In the genomic region with DNA sequence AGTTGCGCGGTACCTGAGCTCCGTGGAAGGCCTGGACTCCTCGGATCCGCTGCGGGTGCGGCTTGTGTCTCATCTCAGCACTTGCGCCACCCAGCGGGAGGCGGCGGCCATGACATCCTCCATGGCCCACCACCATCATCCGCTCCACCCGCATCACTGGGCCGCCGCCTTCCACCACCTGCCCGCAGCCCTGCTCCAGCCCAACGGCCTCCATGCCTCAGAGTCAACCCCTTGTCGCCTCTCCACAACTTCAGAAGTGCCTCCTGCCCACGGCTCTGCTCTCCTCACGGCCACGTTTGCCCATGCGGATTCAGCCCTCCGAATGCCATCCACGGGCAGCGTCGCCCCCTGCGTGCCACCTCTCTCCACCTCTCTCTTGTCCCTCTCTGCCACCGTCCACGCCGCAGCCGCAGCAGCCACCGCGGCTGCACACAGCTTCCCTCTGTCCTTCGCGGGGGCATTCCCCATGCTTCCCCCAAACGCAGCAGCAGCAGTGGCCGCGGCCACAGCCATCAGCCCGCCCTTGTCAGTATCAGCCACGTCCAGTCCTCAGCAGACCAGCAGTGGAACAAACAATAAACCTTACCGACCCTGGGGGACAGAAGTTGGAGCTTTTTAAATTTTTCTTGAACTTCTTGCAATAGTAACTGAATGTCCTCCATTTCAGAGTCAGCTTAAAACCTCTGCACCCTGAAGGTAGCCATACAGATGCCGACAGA, we compare ENCODE assay signal across 12 cellular contexts. TPM values are rescaled to one million over a fixed set of nuclear protein-coding genes. Genes with fewer than 3 reads are reported as not detected.
DNase-seq lines count a peak whose midpoint lies in the region; ATAC-seq and TF ChIP-seq lines count a peak whose summit lies in the region.
"Had no signal": no experiment of that assay in that cellular context is flagged by ENCODE, and none has a peak within 500 bp of the region (broad histone marks: within the 10 kb centered on the region; RNA-seq: fewer than 3 reads in every experiment).

No MANE protein-coding gene starts in this region.

- DNase-seq in CD14-positive monocyte (ENCODE audit: low spot score): no peak
- DNase-seq in HFF-Myc (ENCODE audit: extremely low read depth, low read depth): no peak
- peak; percentile 92 for DNase-seq in chondrocyte (ENCODE audit: low spot score)
- DNase-seq in mucosa of descending colon: peak in 2 of 3 donors; percentile 16 to 36
- DNase-seq in putamen (ENCODE audit: low spot score): no peak
- no peak for DNase-seq in substantia nigra (lab: John Stamatoyannopoulos, UW)
- no peak for DNase-seq in NCI-H1048 (lab: John Stamatoyannopoulos, UW)
- DNase-seq: DND-41, NCI-H2081 treated with DMSO at 0.1 percent for 48 hours, SJCRH30 had no signal

- no peak overlapping the region for H3K27ac ChIP-seq in substantia nigra (ENCODE audit: low read depth, low read length, poor library complexity, severe bottlenecking)
- H3K27ac ChIP-seq: neutrophil, SJCRH30 had no signal

- H3K4me1 Mint-ChIP-seq in CD14-positive monocyte (no peaks in the 10 kb centered on the region), chondrocyte (ENCODE audit: low read depth) (peaks cover 61% of the 10 kb centered on the region)

- no peaks in the 10 kb centered on the region for H3K4me1 ChIP-seq in mucosa of descending colon (ENCODE audit: low read depth)
- H3K4me1 ChIP-seq: SJCRH30 had no signal

- intact Hi-C loops in CD14-positive monocyte (cut with micrococcal nuclease) (no loop called here), mucosa of descending colon (cut with DNase I, micrococcal nuclease) (no loop called here)

- no peaks in the 10 kb centered on the region for H3K9me3 ChIP-seq in mucosa of descending colon
- H3K9me3 ChIP-seq: neutrophil, SJCRH30 had no signal

- H3K4me3 Mint-ChIP-seq in CD14-positive monocyte (peak overlapping the region; percentile 17 to 68), chondrocyte (ENCODE audit: unreplicated experiment) (no peak overlapping the region)

- TF ChIP-seq CTCF in CD14-positive monocyte (IDR thresholded peaks at IDR 0.05): no peak
- peak; percentile 24 for TF ChIP-seq CTCF in HFF-Myc (IDR thresholded peaks at IDR 0.05; ENCODE audit: low read depth, low read length, missing control alignments)
- TF ChIP-seq CTCF in chondrocyte (IDR thresholded peaks at IDR 0.05): peak; percentile 63
- no peak for TF ChIP-seq CTCF in mucosa of descending colon (IDR thresholded peaks at IDR 0.05)

- no peak for ATAC-seq in mucosa of descending colon
- ATAC-seq in HG03378 (IDR thresholded peaks at IDR 0.05; ENCODE audit: unreplicated experiment): no peak

- H3K4me3 ChIP-seq in HFF-Myc (replicated peaks; ENCODE audit: low read depth, low read length) (no peak overlapping the region), mucosa of descending colon (no peak overlapping the region)
- H3K4me3 ChIP-seq: SJCRH30 had no signal

- no peaks in the 10 kb centered on the region for H3K36me3 ChIP-seq in mucosa of descending colon (ENCODE audit: low read depth)
- H3K36me3 ChIP-seq: neutrophil, SJCRH30 had no signal

- no peak overlapping the region for H3K27ac Mint-ChIP-seq in CD14-positive monocyte
- H3K27ac Mint-ChIP-seq in chondrocyte (ENCODE audit: unreplicated experiment): no peak overlapping the region

- H3K27me3 Mint-ChIP-seq in CD14-positive monocyte (ENCODE audit: low read depth in 3 of 3) (peaks cover 30 to 54% (median 33%) of the 10 kb centered on the region in 3 donors), chondrocyte (ENCODE audit: low read depth) (no peaks in the 10 kb centered on the region)

- no peaks in the 10 kb centered on the region for H3K36me3 Mint-ChIP-seq in CD14-positive monocyte
- H3K36me3 Mint-ChIP-seq in chondrocyte (ENCODE audit: low read depth): peaks cover 25% of the 10 kb centered on the region

- H3K9me3 Mint-ChIP-seq in CD14-positive monocyte (peaks cover 0 to 2% (median 0%) of the 10 kb centered on the region in 7 donors), chondrocyte (ENCODE audit: low read depth) (no peaks in the 10 kb centered on the region)

RNA-seq across cellular contexts. Expression of gene HEY2, which starts 9.9 kb away (rescaled TPM):
- not detected for polyA plus RNA-seq in CD14-positive monocyte
- 17.6 to 43.0 TPM (median 41.2 TPM) in 3 replicates for total RNA-seq in chondrocyte
- total RNA-seq in mucosa of descending colon: 1 to 10 TPM in 2 of 3 donors, under 1 TPM in 1; 0.58 to 2.9 (median 1.5) TPM

RNA-seq across cellular contexts. Expression of gene NCOA7, which starts 31.4 kb away (rescaled TPM):
- polyA plus RNA-seq in CD14-positive monocyte: 10 to 100 TPM in 1 of 2 donors, 1 to 10 TPM in 1; 8.3 to 21.9 TPM
- 49.6 to 80.7 TPM (median 74.9 TPM) in 3 replicates for total RNA-seq in chondrocyte
- 10 to 100 TPM; 28.9 to 54.0 (median 49.6) TPM for total RNA-seq in mucosa of descending colon

Comparison
In these comparisons a context has a peak if more than half of its experiments do, and no peak if none do; other contexts are left out.
1. DNase-seq: peak in chondrocyte (single experiment) and mucosa of descending colon (2 of 3); none in CD14-positive monocyte (single experiment), HFF-Myc (single experiment), putamen (single experiment), substantia nigra (0 of 49) and NCI-H1048 (single experiment).
2. CTCF ChIP-seq: peak in HFF-Myc (single experiment) and chondrocyte (single experiment); none in CD14-positive monocyte (single experiment) and mucosa of descending colon (single experiment).